Comparison of ENCODE assay signal across 8 cellular contexts in the genomic region with DNA sequence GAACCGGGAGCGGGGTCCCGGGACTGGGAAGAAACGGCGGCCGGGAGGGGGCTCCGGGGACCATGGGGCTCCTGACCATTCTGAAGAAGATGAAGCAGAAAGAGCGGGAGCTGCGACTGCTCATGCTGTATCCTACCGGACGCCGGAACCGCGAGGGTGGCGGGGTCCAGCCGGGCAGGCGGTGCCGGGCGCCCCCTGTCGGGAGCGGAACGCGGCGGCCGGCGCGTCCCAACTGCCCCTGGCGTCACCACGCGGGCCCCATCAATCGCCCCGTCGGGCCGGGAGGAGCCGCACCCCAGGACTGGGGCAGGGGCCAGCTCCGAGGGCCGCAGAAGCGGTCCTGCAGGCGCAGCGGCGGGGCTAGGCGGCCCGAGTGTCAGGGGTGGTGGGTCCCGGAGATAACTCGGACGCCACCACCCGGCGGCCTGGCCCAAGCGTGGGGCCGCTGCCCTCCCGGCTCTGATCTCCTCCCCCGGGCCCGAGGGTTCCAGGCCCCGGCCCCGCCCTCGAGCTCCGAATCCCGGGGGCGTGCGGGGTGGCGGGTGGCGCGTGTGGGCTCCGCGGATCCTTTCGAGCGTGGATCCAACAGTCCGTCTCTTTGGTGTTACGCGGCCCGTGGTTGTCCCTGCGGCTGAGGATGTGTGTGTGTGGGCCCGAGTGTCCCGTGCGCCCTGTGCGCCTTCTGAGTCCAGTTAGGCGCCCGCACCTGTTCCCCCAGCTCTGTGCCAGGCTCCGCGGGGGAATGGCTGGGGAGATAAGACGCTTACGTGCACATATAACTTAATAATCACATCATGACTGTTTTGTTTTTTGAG. TPM values are rescaled to one million over a fixed set of nuclear protein-coding genes. Genes with fewer than 3 reads are reported as not detected.
DNase-seq lines count a peak whose midpoint lies in the region; ATAC-seq lines count a peak whose summit lies in the region.

A gene (plus strand): TSS at position 15 of the 815 bp plus-strand sequence. CDS start 48 bp downstream, at position 63.

- WGBS in ectodermal cell, 2 experiments: 4% methylated on average over 82 of the region's 82 CpGs

- no peaks in the 10 kb centered on the region for H3K36me3 ChIP-seq in ectodermal cell (ENCODE audit: control insufficient read depth, insufficient read depth, low read length)
- peaks cover 0 to 13% (median 8%) of the 10 kb centered on the region in 5 donors for H3K36me3 ChIP-seq in subcutaneous abdominal adipose tissue (ENCODE audit: control insufficient read depth in 5 of 5, insufficient read depth in 5 of 5, low read length in 5 of 5)

- peak; percentile 73 for DNase-seq in DMS79 treated with DMSO at 0.1 percent for 48 hours (lab: John Stamatoyannopoulos, UW)
- DNase-seq in DMS79 (lab: John Stamatoyannopoulos, UW): no peak
- DNase-seq in activated CD4-positive, CD25-positive, alpha-beta regulatory T cell (lab: John Stamatoyannopoulos, UW): peak in 3 of 4 experiments; percentile 42 to 85 (median 69)

- peaks cover 5% of the 10 kb centered on the region for H3K4me1 ChIP-seq in ectodermal cell (ENCODE audit: control insufficient read depth, insufficient read depth, low read length)
- peaks cover 28% of the 10 kb centered on the region for H3K4me1 ChIP-seq in mononuclear cell (ENCODE audit: insufficient read depth, low read length)
- peaks cover 3 to 31% (median 19%) of the 10 kb centered on the region in 5 donors for H3K4me1 ChIP-seq in subcutaneous abdominal adipose tissue (ENCODE audit: control insufficient read depth in 5 of 5, insufficient read depth in 5 of 5, low read length in 5 of 5)

- peak within 1 kb of the TSS; percentile 38 to 96 (median 93) for H3K9ac ChIP-seq in subcutaneous abdominal adipose tissue (ENCODE audit: low read length in 5 of 5)

- H3K4me3 ChIP-seq in ectodermal cell (ENCODE audit: insufficient read depth, low read depth, low read length) (peak within 1 kb of the TSS; percentile 75), mononuclear cell (ENCODE audit: low read length) (peak within 1 kb of the TSS; percentile 64), subcutaneous abdominal adipose tissue (ENCODE audit: low read depth in 1 of 5, low read length in 5 of 5) (peak within 1 kb of the TSS; percentile 69 to 93 (median 86))

- peak within 1 kb of the TSS; percentile 85 to 98 (median 96) for H3K4me3 Mint-ChIP-seq in IgD-negative memory B cell

- peak within 1 kb of the TSS; percentile 96 to 99 (median 98) for H3K27ac Mint-ChIP-seq in IgD-negative memory B cell

- no peaks in the 10 kb centered on the region for H3K36me3 Mint-ChIP-seq in IgD-negative memory B cell

- H3K9me3 ChIP-seq in ectodermal cell (ENCODE audit: control insufficient read depth, low read length): no peaks in the 10 kb centered on the region
- H3K9me3 ChIP-seq in mononuclear cell (ENCODE audit: low read depth, low read length): no peaks in the 10 kb centered on the region
- H3K9me3 ChIP-seq in subcutaneous abdominal adipose tissue (ENCODE audit: control insufficient read depth in 5 of 5, low read length in 5 of 5): no peaks in the 10 kb centered on the region

- H3K9me3 Mint-ChIP-seq in IgD-negative memory B cell: no peaks in the 10 kb centered on the region

- H3K4me1 Mint-ChIP-seq in IgD-negative memory B cell: peaks cover 18 to 24% (median 19%) of the 10 kb centered on the region in 3 donors

- no peaks in the 10 kb centered on the region for H3K27me3 Mint-ChIP-seq in IgD-negative memory B cell

- H3K27ac ChIP-seq in ectodermal cell (ENCODE audit: insufficient read depth, low read depth, low read length, poor library complexity, severe bottlenecking) (peak within 1 kb of the TSS; percentile 98), subcutaneous abdominal adipose tissue (ENCODE audit: low read depth, low read length) (peak within 1 kb of the TSS; percentile 96)

- no peaks in the 10 kb centered on the region for H3K27me3 ChIP-seq in ectodermal cell (ENCODE audit: control insufficient read depth, insufficient read depth, low read length, poor library complexity, severe bottlenecking)
- no peaks in the 10 kb centered on the region for H3K27me3 ChIP-seq in mononuclear cell (ENCODE audit: insufficient read depth, low read length)
- H3K27me3 ChIP-seq in subcutaneous abdominal adipose tissue (ENCODE audit: control insufficient read depth in 5 of 5, insufficient read depth in 4 of 5, low read length in 5 of 5): no peaks in the 10 kb centered on the region

- ATAC-seq in GM21528 (IDR thresholded peaks at IDR 0.05; ENCODE audit: low FRiP score, unreplicated experiment): peak; percentile 65

RNA-seq across cellular contexts. Expression of the gene that starts here (rescaled TPM):
- 100 TPM for polyA plus RNA-seq in IgD-negative memory B cell
- 225 TPM for polyA plus RNA-seq in ectodermal cell (2013, experiment 1 of 4)
- 221 TPM for polyA plus RNA-seq in ectodermal cell (2013, experiment 2 of 4)
- 236 TPM for polyA plus RNA-seq in ectodermal cell (2013, experiment 3 of 4)
- 259 TPM for polyA plus RNA-seq in ectodermal cell (2013, experiment 4 of 4)
- 14.2 TPM for total RNA-seq in mononuclear cell
